16 cellular contexts compared by ENCODE assay signal in the genomic region with DNA sequence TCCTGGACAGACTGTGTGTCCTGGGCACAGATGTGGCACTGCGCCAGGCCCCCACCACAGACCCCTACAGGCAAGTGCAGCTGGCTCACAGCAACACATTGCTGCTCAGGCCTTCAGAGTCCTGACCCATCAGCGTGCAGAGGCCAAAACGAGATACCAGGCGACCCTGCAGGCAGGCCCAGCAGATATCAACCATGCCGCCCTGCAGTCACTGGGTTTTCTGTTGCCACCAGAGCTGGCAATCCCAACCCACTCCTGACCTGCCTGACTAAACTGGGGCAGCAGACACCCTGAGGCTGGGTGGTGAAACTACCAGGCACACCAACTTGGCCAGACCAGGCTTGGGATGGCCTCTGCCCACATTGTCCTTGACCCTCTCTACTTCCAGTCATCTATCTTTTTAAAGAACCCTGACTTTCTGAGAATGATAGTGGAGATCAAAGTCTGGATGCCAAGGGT. TPM values are rescaled to one million over a fixed set of nuclear protein-coding genes. Genes with fewer than 3 reads are reported as not detected.
DNase-seq lines count a peak whose midpoint lies in the region; ATAC-seq, FAIRE-seq and TF ChIP-seq lines count a peak whose summit lies in the region.
"Had no signal": no experiment of that assay in that cellular context is flagged by ENCODE, and none has a peak within 500 bp of the region (broad histone marks: within the 10 kb centered on the region; RNA-seq: fewer than 3 reads in every experiment).

No MANE protein-coding gene starts in this region.

- no peak for TF ChIP-seq RAD21 in K562 (CRISPR knock-in tag; conservative IDR thresholded peaks at IDR 0.05 in 1 of 2, IDR thresholded peaks at IDR 0.05 in 1 of 2)

- no peak overlapping the region for H3K4me2 ChIP-seq in K562 (ENCODE audit: insufficient read depth, low read length)

- no peaks in the 10 kb centered on the region for H3K27me3 Mint-ChIP-seq in Caco-2 (ENCODE audit: insufficient read depth, unreplicated experiment)

- DNase-seq in K562 (ENCODE audit: extremely low read depth in 1 of 4, low spot score in 3 of 4) (no peak), left ventricle myocardium superior (no peak), omental fat pad (ENCODE audit: low spot score) (no peak), tibial nerve (ENCODE audit: low spot score in 2 of 2) (no peak), hippocampal formation (lab: John Stamatoyannopoulos, UW) (no peak), amygdala (lab: John Stamatoyannopoulos, UW) (no peak), Caco-2 (no peak)
- DNase-seq in activated CD4-positive, alpha-beta T cell treated with anti-CD3 and anti-CD28 coated beads for 1 hour = no peak
- DNase-seq: activated CD4-positive, alpha-beta T cell treated with anti-CD3 and anti-CD28 coated beads, Interleukin-2, amount 50 U/mL, for 1 hour; activated T-cell treated with anti-CD3 and anti-CD28 coated beads, Interleukin-2, amount 50 U/mL, for 4 hours; DMS79; NCI-H1436; nephron progenitor cell had no signal

- no peaks in the 10 kb centered on the region for H4K20me1 ChIP-seq in K562 (replicated peaks; ENCODE audit: control insufficient read depth, insufficient read depth, low read length)

- no peak overlapping the region for H3K4me3 ChIP-seq in K562
- no peak overlapping the region for H3K4me3 ChIP-seq in tibial nerve
- no peak overlapping the region for H3K4me3 ChIP-seq in Caco-2 (ENCODE audit: low read depth, low read length)
- H3K4me3 ChIP-seq: SJCRH30 had no signal

- POLR2A ChIA-PET in K562 (lab: Yijun Ruan, JAX) (interaction anchor here (0.8 kb wide), 1 partner anchor 9 kb away, joined by 3 read pairs; no protein-coding TSS in a partner anchor), Caco-2 (lab: Charles Lee) (no interaction called here)

- H3K27ac Mint-ChIP-seq in Caco-2 (ENCODE audit: unreplicated experiment) = no peak overlapping the region

- H3K27ac ChIP-seq in K562 (ENCODE audit: extremely low read depth, low read depth, low read length) (no peak overlapping the region), tibial nerve (peak overlapping the region; percentile 12 to 83 (median 72))
- H3K27ac ChIP-seq: SJCRH30 had no signal

- peaks cover 11% of the 10 kb centered on the region for H3K4me1 Mint-ChIP-seq in Caco-2 (ENCODE audit: low read depth, unreplicated experiment)
- H3K4me1 Mint-ChIP-seq: stimulated activated effector memory CD8-positive, alpha-beta T cell treated with anti-CD3 and anti-CD28 coated beads, Interleukin-12 subunit alpha, Interleukin-12 subunit beta, amount 100 ng/mL, for 72 hours had no signal

- H3K4me1 ChIP-seq in K562 (replicated peaks in 1 of 2; ENCODE audit: control insufficient read depth in 2 of 2, insufficient read depth in 2 of 2, low read length in 2 of 2) = peaks cover 0 to 5% of the 10 kb centered on the region in 2 experiments; a peak in 1 of 5 replicates
- peaks cover 3 to 55% (median 30%) of the 10 kb centered on the region in 4 donors for H3K4me1 ChIP-seq in tibial nerve
- H3K4me1 ChIP-seq in Caco-2 = peaks cover 11% of the 10 kb centered on the region

- H3K9me1 ChIP-seq in K562 (ENCODE audit: control insufficient read depth, insufficient read depth, low read length) = no peaks in the 10 kb centered on the region

- TF ChIP-seq POLR2A in K562 (conservative IDR thresholded peaks at IDR 0.05) = no peak
- no peak for TF ChIP-seq POLR2A in tibial nerve (IDR thresholded peaks at IDR 0.05)

- in situ Hi-C loops in K562 (cut with MboI) = no loop called here

- H3K27me3 ChIP-seq in K562 (ENCODE audit: control insufficient read depth in 2 of 2, insufficient read depth in 2 of 2, low read length in 2 of 2) (no peaks in the 10 kb centered on the region), tibial nerve (no peaks in the 10 kb centered on the region), Caco-2 (replicated peaks; ENCODE audit: control insufficient read depth, insufficient read depth, low read length) (no peaks in the 10 kb centered on the region)
- H3K27me3 ChIP-seq: SJCRH30 had no signal

- H3K4me3 Mint-ChIP-seq in Caco-2 (ENCODE audit: unreplicated experiment) = no peak overlapping the region
- H3K4me3 Mint-ChIP-seq: activated T-cell treated with anti-CD3 and anti-CD28 coated beads, Interleukin-2, amount 50 U/mL, for 4 hours; CD14-positive monocyte; nephron progenitor cell; stimulated activated effector memory CD8-positive, alpha-beta T cell treated with anti-CD3 and anti-CD28 coated beads, Interleukin-12 subunit alpha, Interleukin-12 subunit beta, amount 100 ng/mL, for 72 hours had no signal

- CTCF ChIA-PET in K562 (lab: Yijun Ruan, JAX; ENCODE audit: low intra/inter-chr PET ratio) = no interaction called here
- CTCF ChIA-PET in Caco-2 (lab: Charles Lee) = interaction anchor here (1.2 kb wide), 1 partner anchor 50 kb away, joined by 6 read pairs; no protein-coding TSS in a partner anchor

- FAIRE-seq in K562 (lab: Jason Lieb, UNC) = no peak

- no peak overlapping the region for H2AFZ ChIP-seq in K562 (ENCODE audit: low read depth, low read length)

- H3K36me3 ChIP-seq in K562 (ENCODE audit: control insufficient read depth, insufficient read depth, low read length) (no peaks in the 10 kb centered on the region), tibial nerve (peaks cover 0 to 38% (median 3%) of the 10 kb centered on the region in 3 donors), Caco-2 (ENCODE audit: control insufficient read depth, insufficient read depth, low read length) (no peaks in the 10 kb centered on the region)

- 45% methylated on average over 5 of the region's 5 CpGs for WGBS in K562 (ENCODE audit: insufficient coverage, low coverage, missing lambda C conversion rate)
- 40 to 44% methylated on average over 4 to 5 of the region's 5 CpGs for WGBS in tibial nerve, 2 donors

- TF ChIP-seq CTCF in K562 (IDR thresholded peaks at IDR 0.05 in 2 of 3, conservative IDR thresholded peaks at IDR 0.05 in 1 of 3; ENCODE audit: insufficient read depth in 2 of 3, low read depth in 1 of 3, low read length in 3 of 3) (no peak), omental fat pad (IDR thresholded peaks at IDR 0.05) (no peak), tibial nerve (IDR thresholded peaks at IDR 0.05) (no peak), Caco-2 (IDR thresholded peaks at IDR 0.05; ENCODE audit: insufficient read depth in 1 of 2, low read depth in 1 of 2, low read length in 1 of 2, severe bottlenecking in 1 of 2, unreplicated experiment in 1 of 2) (no peak)

- TF ChIP-seq EP300 in K562 (IDR thresholded peaks at IDR 0.05; ENCODE audit: low read length) = no peak
- no peak for TF ChIP-seq EP300 in tibial nerve (IDR thresholded peaks at IDR 0.05)

- ATAC-seq in K562 (no peak), left ventricle myocardium superior (peak; percentile 10), omental fat pad (ENCODE audit: low FRiP score) (peak; percentile 26)
- ATAC-seq: activated T-cell treated with anti-CD3 and anti-CD28 coated beads, Interleukin-2, amount 50 U/mL, for 4 hours; stimulated activated effector memory CD8-positive, alpha-beta T cell treated with anti-CD3 and anti-CD28 coated beads, Interleukin-12 subunit alpha, Interleukin-12 subunit beta, amount 100 ng/mL, for 72 hours had no signal

- no peaks in the 10 kb centered on the region for H3K9me3 Mint-ChIP-seq in Caco-2 (ENCODE audit: unreplicated experiment)
- H3K9me3 Mint-ChIP-seq: activated T-cell treated with anti-CD3 and anti-CD28 coated beads, Interleukin-2, amount 50 U/mL, for 4 hours had no signal

- BruUV-seq in K562 (replicated peaks; lab: Mats Ljungman, UMichigan) (no TSS peak), Caco-2 (replicated peaks; lab: Mats Ljungman, UMichigan) (no TSS peak)

- intact Hi-C loops in K562 (cut with micrococcal nuclease) = no loop called here
- intact Hi-C loops in left ventricle myocardium superior (cut with micrococcal nuclease) = no loop called here
- intact Hi-C loops in Caco-2 (cut with micrococcal nuclease; ENCODE audit: unreplicated experiment) = loop anchor here (2.0 kb wide), 1 partner anchor 20 kb away; the partner anchor contains the start of gene ZCCHC24

- H3K36me3 Mint-ChIP-seq in Caco-2 (ENCODE audit: insufficient read depth, unreplicated experiment) = no peaks in the 10 kb centered on the region
- H3K36me3 Mint-ChIP-seq: stimulated activated effector memory CD8-positive, alpha-beta T cell treated with anti-CD3 and anti-CD28 coated beads, Interleukin-12 subunit alpha, Interleukin-12 subunit beta, amount 100 ng/mL, for 72 hours had no signal

- no peaks in the 10 kb centered on the region for H3K79me2 ChIP-seq in K562 (ENCODE audit: control insufficient read depth, insufficient read depth, low read length)

- H3K9ac ChIP-seq in K562 (ENCODE audit: insufficient read depth in 1 of 2, low read depth in 2 of 2, low read length in 2 of 2) = peak overlapping the region in 1 of 2 experiments; percentile 3; a peak in 1 of 4 replicates

- no peaks in the 10 kb centered on the region for H3K9me3 ChIP-seq in K562 (replicated peaks; ENCODE audit: control insufficient read depth, insufficient read depth, low read depth, low read length)
- H3K9me3 ChIP-seq in tibial nerve = no peaks in the 10 kb centered on the region
- no peaks in the 10 kb centered on the region for H3K9me3 ChIP-seq in Caco-2
- H3K9me3 ChIP-seq: SJCRH30 had no signal

RNA-seq across cellular contexts. Expression of gene ZCCHC24, which starts 20.3 kb away (rescaled TPM):
- total RNA-seq in K562 (2011; cell fraction: chromatin; rRNA removed; ENCODE audit: low replicate concordance) = 4.0 and 6.3 TPM in 2 replicates
- 4.8 and 4.9 TPM in 2 replicates for total RNA-seq in K562 (2011; cell fraction: nucleolus; rRNA removed)
- 4.4 and 6.7 TPM in 2 replicates for total RNA-seq in K562 (2011; cell fraction: nucleoplasm; rRNA removed)
- total RNA-seq in K562 (2014; rRNA removed) = 3.6 and 4.9 TPM in 2 replicates
- total RNA-seq in K562 (2014; rRNA removed; fragmentation: Illumina TruSeq; extraction: Trizol) = 3.9 and 4.0 TPM in 2 replicates
- 5.5 and 5.7 TPM in 2 replicates for total RNA-seq in K562 (2015; rRNA removed; fragmentation: Illumina TruSeq; extraction: Trizol)
- 11.0 and 11.5 TPM in 2 replicates for total RNA-seq in K562 (2021)
- 4.6 and 5.0 TPM in 2 replicates for polyA plus RNA-seq in K562 (2011; rRNA removed)
- polyA plus RNA-seq in K562 (2011; cell fraction: cytosol; rRNA removed) = 4.7 and 8.4 TPM in 2 replicates
- polyA plus RNA-seq in K562 (2011; cell fraction: nucleus; rRNA removed) = 3.1 and 5.6 TPM in 2 replicates
- polyA plus RNA-seq in K562 (2012) = 6.8 and 12.0 TPM in 2 replicates
- polyA plus RNA-seq in K562 (2014; fragmentation: Illumina TruSeq; extraction: Trizol) = 7.0 and 7.6 TPM in 2 replicates
- polyA plus RNA-seq in K562 (2014; fragmentation: Nextera tagmentation; extraction: Ambion mirVana) = under 1 TPM; 0.84 to 0.86 TPM
- 5.1 and 6.0 TPM in 2 replicates for polyA plus RNA-seq in K562 (2014; rRNA removed)
- polyA minus RNA-seq in K562 (2011; rRNA and poly(A)+ RNA removed) = 3.4 and 4.7 TPM in 2 replicates
- 6.1 and 6.4 TPM in 2 replicates for polyA minus RNA-seq in K562 (2011; cell fraction: cytosol; rRNA and poly(A)+ RNA removed)
- polyA minus RNA-seq in K562 (2011; cell fraction: nucleus; rRNA and poly(A)+ RNA removed) = 3.0 TPM in 2 replicates
- 49.0 TPM for total RNA-seq in left ventricle myocardium superior
- 10 to 100 TPM; 47.1 to 73.6 (median 55.5) TPM for total RNA-seq in omental fat pad
- 100 to 1,000 TPM; 122 to 165 (median 138) TPM for total RNA-seq in tibial nerve
- 2.5 and 3.1 TPM in 2 replicates for total RNA-seq in Caco-2 (2022)
